ENCODE assay signal across 12 cellular contexts in genomic region chr2:63124209-63124608, GRCh38.
A peak's percentile ranks its signal among the peaks of the same experiment; 100 is the strongest.
DNase-seq lines count a peak whose midpoint lies in the region; ATAC-seq lines count a peak whose summit lies in the region.
"Had no signal": no experiment of that assay in that cellular context is flagged by ENCODE, and none has a peak within 500 bp of the region (broad histone marks: within the 10 kb centered on the region; RNA-seq: fewer than 3 reads in every experiment).

No MANE protein-coding gene starts in this region.

- H3K4me1 Mint-ChIP-seq in stimulated activated naive B cell treated with anti-CD40 and anti-IgM and Interleukin-4, amounts not matched to agents 10 μg/mL and 1 μg/mL and 100 μg/mL, for 72 hours = peaks cover 4 to 17% of the 10 kb centered on the region in 2 donors

- no peaks in the 10 kb centered on the region for H3K9me3 Mint-ChIP-seq in stimulated activated naive B cell treated with anti-CD40 and anti-IgM and Interleukin-4, amounts not matched to agents 10 μg/mL and 1 μg/mL and 100 μg/mL, for 72 hours

- peaks cover 5 to 8% of the 10 kb centered on the region in 2 donors for H3K36me3 Mint-ChIP-seq in stimulated activated naive B cell treated with anti-CD40 and anti-IgM and Interleukin-4, amounts not matched to agents 10 μg/mL and 1 μg/mL and 100 μg/mL, for 72 hours

- intact Hi-C loops in head of caudate nucleus (cut with DNase I) = no loop called here

- ATAC-seq in GM18907 (IDR thresholded peaks at IDR 0.05; ENCODE audit: unreplicated experiment) (peak; percentile 81), HG02884 (IDR thresholded peaks at IDR 0.05; ENCODE audit: unreplicated experiment) (peak; percentile 74)
- peak; percentile 83 to 88 for ATAC-seq in stimulated activated naive B cell treated with anti-CD40 and anti-IgM and Interleukin-4, amounts not matched to agents 10 μg/mL and 1 μg/mL and 100 μg/mL, for 72 hours (replicated peaks)
- ATAC-seq in activated CD4-positive, CD25-positive, alpha-beta regulatory T cell treated with anti-CD3 and anti-CD28 coated beads, Interleukin-2, amount 50 U/mL, for 24 hours = no peak

- H3K27me3 Mint-ChIP-seq in stimulated activated naive B cell treated with anti-CD40 and anti-IgM and Interleukin-4, amounts not matched to agents 10 μg/mL and 1 μg/mL and 100 μg/mL, for 72 hours = no peaks in the 10 kb centered on the region

- DNase-seq in NAMALWA (ENCODE audit: low spot score) (peak; percentile 23), NCI-H146 treated with DMSO at 0.1 percent for 48 hours (lab: John Stamatoyannopoulos, UW; ENCODE audit: unreplicated experiment) (no peak), head of caudate nucleus (no peak)
- no peak for DNase-seq in stimulated activated naive B cell treated with anti-CD40 and anti-IgM and Interleukin-4, amounts not matched to agents 10 μg/mL and 1 μg/mL and 100 μg/mL, for 72 hours
- DNase-seq: activated gamma-delta T cell treated with Interleukin-2 at 50 U/mL for 16 hours, cortex of kidney, DMS53, glutamatergic neuron, mesenchymal stem cell had no signal

- no peak overlapping the region for H3K27ac Mint-ChIP-seq in stimulated activated naive B cell treated with anti-CD40 and anti-IgM and Interleukin-4, amounts not matched to agents 10 μg/mL and 1 μg/mL and 100 μg/mL, for 72 hours

- no peak overlapping the region for H3K4me3 Mint-ChIP-seq in stimulated activated naive B cell treated with anti-CD40 and anti-IgM and Interleukin-4, amounts not matched to agents 10 μg/mL and 1 μg/mL and 100 μg/mL, for 72 hours

Comparison
In these comparisons a context has a peak if more than half of its experiments do, and no peak if none do; other contexts are left out.
1. ATAC-seq: peak in GM18907 (single experiment), HG02884 (single experiment) and stimulated activated naive B cell treated with anti-CD40 and anti-IgM and Interleukin-4, amounts not matched to agents 10 μg/mL and 1 μg/mL and 100 μg/mL, for 72 hours (2 of 2); none in activated CD4-positive, CD25-positive, alpha-beta regulatory T cell treated with anti-CD3 and anti-CD28 coated beads, Interleukin-2, amount 50 U/mL, for 24 hours (0 of 2).